1 cellular context compared by ENCODE assay signal in genomic region chr12:121773011-121773777, GRCh38.
TF ChIP-seq lines count a peak whose summit lies in the region.

No MANE protein-coding gene starts in this region.

TF ChIP-seq in GM12878, 131 proteins besides CTCF, POLR2A, EP300 and RAD21 (continued from another document and continues in another):
- no peak for TF ChIP-seq E2F4 (IDR thresholded peaks at IDR 0.05; ENCODE audit: low read depth, low read length)
- TF ChIP-seq PAX8 (IDR thresholded peaks at IDR 0.05), result no peak
- TF ChIP-seq GABPA (IDR thresholded peaks at IDR 0.05; ENCODE audit: low read depth), result no peak
- TF ChIP-seq FOS (IDR thresholded peaks at IDR 0.05; ENCODE audit: borderline replicate concordance, extremely low read depth, insufficient read length), result no peak
- no peak for TF ChIP-seq SIN3A (IDR thresholded peaks at IDR 0.05; ENCODE audit: low read depth, low read length)
- no peak for TF ChIP-seq MYB (IDR thresholded peaks at IDR 0.05; ENCODE audit: borderline replicate concordance, low read depth, low read length)
- no peak for TF ChIP-seq TAF1 (IDR thresholded peaks at IDR 0.05; ENCODE audit: borderline replicate concordance, low read depth, low read length)
- TF ChIP-seq ZNF622 (IDR thresholded peaks at IDR 0.05), result no peak
- TF ChIP-seq CBX3 (IDR thresholded peaks at IDR 0.05; ENCODE audit: borderline replicate concordance, low read depth), result no peak
- no peak for TF ChIP-seq NR2C1 (IDR thresholded peaks at IDR 0.05)
- TF ChIP-seq SMAD5 (IDR thresholded peaks at IDR 0.05; ENCODE audit: low read depth), result no peak
- no peak for TF ChIP-seq CEBPB (IDR thresholded peaks at IDR 0.05; ENCODE audit: borderline replicate concordance in 1 of 2, low read depth in 2 of 2, low read length in 2 of 2)
- no peak for TF ChIP-seq SUZ12 (IDR thresholded peaks at IDR 0.05; ENCODE audit: unreplicated experiment)
- no peak for TF ChIP-seq SREBF1 (IDR thresholded peaks at IDR 0.05; ENCODE audit: low read length)
- no peak for TF ChIP-seq NRF1 (conservative IDR thresholded peaks at IDR 0.05; ENCODE audit: low read depth, low read length)
- TF ChIP-seq CREM (IDR thresholded peaks at IDR 0.05; ENCODE audit: low read depth), result no peak
- no peak for TF ChIP-seq ZBTB40 (IDR thresholded peaks at IDR 0.05; ENCODE audit: borderline replicate concordance)
- TF ChIP-seq PAX5 (IDR thresholded peaks at IDR 0.05; ENCODE audit: borderline replicate concordance, low read depth, low read length), result 0 out of 2 replicates have a peak, but pooled peaks have one; percentile 20
- no peak for TF ChIP-seq ASH2L (IDR thresholded peaks at IDR 0.05; ENCODE audit: borderline replicate concordance, low read depth)
- no peak for TF ChIP-seq NFIC (IDR thresholded peaks at IDR 0.05; ENCODE audit: low read depth, low read length)
- TF ChIP-seq CREB1 (IDR thresholded peaks at IDR 0.05; ENCODE audit: low read depth), result no peak
- TF ChIP-seq, protein P1, sequence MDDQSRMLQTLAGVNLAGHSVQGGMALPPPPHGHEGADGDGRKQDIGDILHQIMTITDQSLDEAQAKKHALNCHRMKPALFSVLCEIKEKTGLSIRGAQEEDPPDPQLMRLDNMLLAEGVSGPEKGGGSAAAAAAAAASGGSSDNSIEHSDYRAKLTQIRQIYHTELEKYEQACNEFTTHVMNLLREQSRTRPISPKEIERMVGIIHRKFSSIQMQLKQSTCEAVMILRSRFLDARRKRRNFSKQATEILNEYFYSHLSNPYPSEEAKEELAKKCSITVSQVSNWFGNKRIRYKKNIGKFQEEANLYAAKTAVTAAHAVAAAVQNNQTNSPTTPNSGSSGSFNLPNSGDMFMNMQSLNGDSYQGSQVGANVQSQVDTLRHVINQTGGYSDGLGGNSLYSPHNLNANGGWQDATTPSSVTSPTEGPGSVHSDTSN (IDR thresholded peaks at IDR 0.05; ENCODE audit: insufficient replicate concordance, low read depth, low read length), result no peak
- TF ChIP-seq CHD2 (IDR thresholded peaks at IDR 0.05; ENCODE audit: borderline replicate concordance, low read depth, low read length), result no peak
- peak; percentile 98 for TF ChIP-seq SMC3 (IDR thresholded peaks at IDR 0.05; ENCODE audit: borderline replicate concordance, low read length)
- TF ChIP-seq TCF7 (IDR thresholded peaks at IDR 0.05; ENCODE audit: borderline replicate concordance), result no peak
- peak; percentile 48; the same call in 1 of the 2 replicates for TF ChIP-seq IKZF1 (conservative IDR thresholded peaks at IDR 0.05)
- no peak for TF ChIP-seq MTA3 (IDR thresholded peaks at IDR 0.05; ENCODE audit: borderline replicate concordance, low read length)
- TF ChIP-seq STAT3 (IDR thresholded peaks at IDR 0.05; ENCODE audit: low read depth, low read length), result no peak
- TF ChIP-seq STAT1 (conservative IDR thresholded peaks at IDR 0.05), result no peak
- TF ChIP-seq E2F8 (IDR thresholded peaks at IDR 0.05; ENCODE audit: low read depth, partially characterized antibody), result peak; percentile 25
- TF ChIP-seq, protein P2, sequence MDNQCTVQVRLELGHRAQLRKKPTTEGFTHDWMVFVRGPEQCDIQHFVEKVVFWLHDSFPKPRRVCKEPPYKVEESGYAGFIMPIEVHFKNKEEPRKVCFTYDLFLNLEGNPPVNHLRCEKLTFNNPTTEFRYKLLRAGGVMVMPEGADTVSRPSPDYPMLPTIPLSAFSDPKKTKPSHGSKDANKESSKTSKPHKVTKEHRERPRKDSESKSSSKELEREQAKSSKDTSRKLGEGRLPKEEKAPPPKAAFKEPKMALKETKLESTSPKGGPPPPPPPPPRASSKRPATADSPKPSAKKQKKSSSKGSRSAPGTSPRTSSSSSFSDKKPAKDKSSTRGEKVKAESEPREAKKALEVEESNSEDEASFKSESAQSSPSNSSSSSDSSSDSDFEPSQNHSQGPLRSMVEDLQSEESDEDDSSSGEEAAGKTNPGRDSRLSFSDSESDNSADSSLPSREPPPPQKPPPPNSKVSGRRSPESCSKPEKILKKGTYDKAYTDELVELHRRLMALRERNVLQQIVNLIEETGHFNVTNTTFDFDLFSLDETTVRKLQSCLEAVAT (IDR thresholded peaks at IDR 0.05), result no peak
- no peak for TF ChIP-seq FOXK2 (IDR thresholded peaks at IDR 0.05)
- TF ChIP-seq GATAD2B (conservative IDR thresholded peaks at IDR 0.05; ENCODE audit: low read depth), result no peak
- TF ChIP-seq ZNF24 (IDR thresholded peaks at IDR 0.05), result no peak
- TF ChIP-seq, protein P3, sequence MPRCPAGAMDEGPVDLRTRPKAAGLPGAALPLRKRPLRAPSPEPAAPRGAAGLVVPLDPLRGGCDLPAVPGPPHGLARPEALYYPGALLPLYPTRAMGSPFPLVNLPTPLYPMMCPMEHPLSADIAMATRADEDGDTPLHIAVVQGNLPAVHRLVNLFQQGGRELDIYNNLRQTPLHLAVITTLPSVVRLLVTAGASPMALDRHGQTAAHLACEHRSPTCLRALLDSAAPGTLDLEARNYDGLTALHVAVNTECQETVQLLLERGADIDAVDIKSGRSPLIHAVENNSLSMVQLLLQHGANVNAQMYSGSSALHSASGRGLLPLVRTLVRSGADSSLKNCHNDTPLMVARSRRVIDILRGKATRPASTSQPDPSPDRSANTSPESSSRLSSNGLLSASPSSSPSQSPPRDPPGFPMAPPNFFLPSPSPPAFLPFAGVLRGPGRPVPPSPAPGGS (IDR thresholded peaks at IDR 0.05; ENCODE audit: borderline replicate concordance, insufficient read depth, low read depth, low read length, poor library complexity, severe bottlenecking), result no peak
- TF ChIP-seq IRF5 (IDR thresholded peaks at IDR 0.05; ENCODE audit: borderline replicate concordance), result no peak
- no peak for TF ChIP-seq HCFC1 (IDR thresholded peaks at IDR 0.05; ENCODE audit: low read length)
- TF ChIP-seq ZNF274 (IDR thresholded peaks at IDR 0.05; ENCODE audit: insufficient read depth, insufficient read length), result no peak
- TF ChIP-seq ZNF207 (IDR thresholded peaks at IDR 0.05; ENCODE audit: borderline replicate concordance), result no peak
- TF ChIP-seq ATF7 (IDR thresholded peaks at IDR 0.05; ENCODE audit: low read depth), result no peak
- no peak for TF ChIP-seq MEF2B (IDR thresholded peaks at IDR 0.05; ENCODE audit: partially characterized antibody, poor library complexity, severe bottlenecking)
- TF ChIP-seq NBN (IDR thresholded peaks at IDR 0.05), result 0 out of 2 replicates have a peak, but pooled peaks have one; percentile 26
- no peak for TF ChIP-seq CHD4 (IDR thresholded peaks at IDR 0.05)
- TF ChIP-seq BCLAF1 (IDR thresholded peaks at IDR 0.05), result no peak
- no peak for TF ChIP-seq BCL11A (IDR thresholded peaks at IDR 0.05; ENCODE audit: low read depth, low read length)
- TF ChIP-seq TCF12 (IDR thresholded peaks at IDR 0.05; ENCODE audit: low read depth, low read length), result 0 out of 2 replicates have a peak, but pooled peaks have one; percentile 26
- no peak for TF ChIP-seq JUNB (IDR thresholded peaks at IDR 0.05)
- TF ChIP-seq ZNF384 (IDR thresholded peaks at IDR 0.05; ENCODE audit: borderline replicate concordance, low read depth, low read length), result no peak
